In genomic region chr14:55579724-55580400, GRCh38 we compare ENCODE assay signal across 8 cellular contexts. TPM values are rescaled to one million over a fixed set of nuclear protein-coding genes. Genes with fewer than 3 reads are reported as not detected.
A peak's percentile ranks its signal among the peaks of the same experiment; 100 is the strongest.
DNase-seq lines count a peak whose midpoint lies in the region; FAIRE-seq and TF ChIP-seq lines count a peak whose summit lies in the region.

Gene KTN1, plus strand, starts transcription at chr14:55580207. Its CDS starts 31,842 bp downstream, at chr14:55612049.

- H3K4me3 ChIP-seq in GM23248 (peak within 1 kb of the TSS; percentile 92), neutrophil (ENCODE audit: low read depth in 1 of 2, low read length in 1 of 2) (peak within 1 kb of the TSS; percentile 70 to 73)

- H4K20me1 ChIP-seq in GM23248 (ENCODE audit: insufficient read depth): peaks cover 5% of the 10 kb centered on the region; the same call in 1 of the 2 replicates

- H3K79me2 ChIP-seq in GM23248 (ENCODE audit: insufficient read depth): peaks cover 44% of the 10 kb centered on the region

- no peak for TF ChIP-seq CTCF in neutrophil (IDR thresholded peaks at IDR 0.05)

- H3K36me3 ChIP-seq in GM23248 (ENCODE audit: low read depth): no peaks in the 10 kb centered on the region
- H3K36me3 ChIP-seq in neutrophil: no peaks in the 10 kb centered on the region

- no peak for FAIRE-seq in frontal cortex (lab: Jason Lieb, UNC)

- H2AFZ ChIP-seq in GM23248: peak within 1 kb of the TSS; percentile 94

- DNase-seq in EL (peak; percentile 84), GM23248 (peak; percentile 93), LHCN-M2 (ENCODE audit: low read depth) (peak; percentile 76), SK-MEL-5 (ENCODE audit: low read depth, low spot score) (peak; percentile 79), frontal cortex (ENCODE audit: low spot score in 2 of 2) (peak; percentile 87 to 91), substantia nigra (lab: John Stamatoyannopoulos, UW) (peak in 47 of 49 donors; percentile 20 to 88 (median 65))
- DNase-seq in activated naive CD4-positive, alpha-beta T cell (lab: John Stamatoyannopoulos, UW): peak; percentile 45 to 84 (median 58)

- H3F3A ChIP-seq in GM23248 (ENCODE audit: insufficient read depth): peaks cover 14% of the 10 kb centered on the region

- H3K27ac ChIP-seq in GM23248 (peak within 1 kb of the TSS; percentile 75), neutrophil (peak within 1 kb of the TSS; percentile 60), substantia nigra (ENCODE audit: low read depth, low read length, poor library complexity, severe bottlenecking) (peak within 1 kb of the TSS; percentile 86)

- WGBS in GM23248 (ENCODE audit: low coverage in 1 of 2, low lambda C conversion rate in 2 of 2, missing lambda C conversion rate in 2 of 2), 2 experiments: 2 to 3% methylated on average over 25 to 45 of the region's 83 CpGs

- H3K4me2 ChIP-seq in GM23248 (ENCODE audit: unreplicated experiment): peak within 1 kb of the TSS; percentile 91

- H3K27me3 ChIP-seq in GM23248 (replicated peaks; ENCODE audit: insufficient read depth) (no peaks in the 10 kb centered on the region), neutrophil (no peaks in the 10 kb centered on the region)

- in situ Hi-C loops in GM23248 (cut with MboI): no loop called here
- in situ Hi-C loops in SK-MEL-5 (cut with HindIII; ENCODE audit: low pct_unique_long_range_greater_than_20kb, low sequenced_read_pairs): no loop called here

- H3K9ac ChIP-seq in GM23248: peak within 1 kb of the TSS; percentile 84

- no peaks in the 10 kb centered on the region for H3K9me3 ChIP-seq in GM23248 (ENCODE audit: low read depth)
- H3K9me3 ChIP-seq in neutrophil: no peaks in the 10 kb centered on the region

- H3K9me2 ChIP-seq in GM23248 (ENCODE audit: insufficient read depth): no peaks in the 10 kb centered on the region

- peaks cover 45% of the 10 kb centered on the region for H3K4me1 ChIP-seq in GM23248 (ENCODE audit: insufficient read depth)
- H3K4me1 ChIP-seq in neutrophil (ENCODE audit: control insufficient read depth in 1 of 2, insufficient read depth in 1 of 2, low read depth in 1 of 2, low read length in 1 of 2): peaks cover 21 to 28% of the 10 kb centered on the region in 2 experiments

RNA-seq across cellular contexts. Expression of gene KTN1, which starts in this region (rescaled TPM):
- total RNA-seq in GM23248 (2014; rRNA removed; shearing (Covaris generic)): 116 and 119 TPM in 2 replicates
- 204 and 225 TPM in 2 replicates for polyA plus RNA-seq in GM23248 (2016; fragmentation: Nextera tagmentation; extraction: Ambion mirVana)
- total RNA-seq in LHCN-M2 (2014; rRNA removed) (168 and 182 TPM in 2 replicates), frontal cortex (76.2 TPM)
- polyA plus RNA-seq in LHCN-M2 (2012): 50.2 TPM
- 123 and 132 TPM in 2 replicates for total RNA-seq in SK-MEL-5 (2014; rRNA removed; shearing (Covaris generic))
- 52.2 and 77.7 TPM in 2 replicates for polyA plus RNA-seq in SK-MEL-5 (2015; cell fraction: cytosol; rRNA removed)
- polyA plus RNA-seq in SK-MEL-5 (2015; cell fraction: nucleus; rRNA removed): 97.7 and 137 TPM in 2 replicates

Comparison
In these comparisons a context has a peak if more than half of its experiments do, and no peak if none do; other contexts are left out.
1. Peak in every context shown above with its lines: DNase-seq, H3K4me3 ChIP-seq and H3K27ac ChIP-seq.